In the genomic region with DNA sequence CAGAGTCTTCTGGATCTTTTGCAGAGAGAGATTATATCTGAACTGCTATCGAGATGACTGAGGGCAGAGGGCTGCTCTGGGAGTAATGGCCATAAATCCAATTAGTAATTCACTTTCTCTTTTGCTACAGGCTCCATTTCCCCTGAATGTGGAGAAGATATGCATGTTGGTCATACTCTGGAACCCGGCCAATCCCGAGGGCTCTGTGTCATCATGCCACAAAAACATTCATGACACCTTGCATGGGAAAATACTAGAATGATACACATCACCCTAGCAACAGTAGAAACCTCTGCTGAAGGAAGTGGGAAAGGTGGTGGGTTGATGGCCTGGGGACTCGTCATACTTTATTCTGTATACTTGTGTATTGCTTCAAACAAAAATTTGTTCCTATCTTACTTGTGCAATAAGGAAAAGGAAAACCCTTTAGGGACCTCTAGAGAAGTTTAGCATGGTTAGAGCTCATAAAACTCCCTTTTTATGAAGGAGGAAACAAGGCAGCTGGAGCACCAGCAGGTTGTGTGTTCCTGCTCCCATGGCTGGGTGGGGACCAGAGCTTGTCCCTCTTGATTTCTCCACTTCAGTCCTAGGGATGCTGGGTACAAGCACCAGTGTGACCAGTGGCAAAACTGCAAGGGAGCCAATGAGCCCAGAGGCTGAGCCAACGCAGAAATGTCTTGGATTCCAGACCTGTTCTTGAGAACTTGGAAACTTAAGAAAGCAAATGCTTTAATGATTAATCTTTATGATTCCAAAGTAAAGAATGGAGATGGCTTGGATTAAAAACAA, we compare ENCODE assay signal across 10 cellular contexts. TPM values are rescaled to one million over a fixed set of nuclear protein-coding genes. Genes with fewer than 3 reads are reported as not detected.
DNase-seq lines count a peak whose midpoint lies in the region; ATAC-seq and TF ChIP-seq lines count a peak whose summit lies in the region.
"Had no signal": no experiment of that assay in that cellular context is flagged by ENCODE, and none has a peak within 500 bp of the region (broad histone marks: within the 10 kb centered on the region; RNA-seq: fewer than 3 reads in every experiment).

No MANE protein-coding gene starts in this region.

- ATAC-seq in activated naive CD4-positive, alpha-beta T cell treated with anti-CD3 and anti-CD28 coated beads, Interleukin-2, amount 50 U/mL, for 72 hours = peak; percentile 33 to 40
- peak; percentile 21 for ATAC-seq in thoracic aorta (ENCODE audit: insufficient number of reproducible peaks, low FRiP score, low read depth)

- no peaks in the 10 kb centered on the region for H3K9me2 ChIP-seq in hepatocyte (replicated peaks; ENCODE audit: insufficient read depth)

- H3K36me3 ChIP-seq in hepatocyte (replicated peaks; ENCODE audit: insufficient read depth, low read depth) (no peaks in the 10 kb centered on the region), thoracic aorta (no peaks in the 10 kb centered on the region)
- H3K36me3 ChIP-seq: vagina had no signal

- intact Hi-C loops in head of caudate nucleus (cut with DNase I) = no loop called here

- H3K36me3 Mint-ChIP-seq in activated naive CD4-positive, alpha-beta T cell treated with anti-CD3 and anti-CD28 coated beads, Interleukin-2, amount 50 U/mL, for 72 hours = no peaks in the 10 kb centered on the region

- H3K27ac Mint-ChIP-seq in activated naive CD4-positive, alpha-beta T cell treated with anti-CD3 and anti-CD28 coated beads, Interleukin-2, amount 50 U/mL, for 72 hours = no peak overlapping the region

- H3K4me1 ChIP-seq in hepatocyte (ENCODE audit: insufficient read depth) (peaks cover 6% of the 10 kb centered on the region), thoracic aorta (ENCODE audit: control insufficient read depth in 1 of 2, low read depth in 2 of 2) (peaks cover 11 to 32% of the 10 kb centered on the region in 2 donors)
- H3K4me1 ChIP-seq: vagina had no signal

- 53% methylated on average over 5 of the region's 5 CpGs for WGBS in hepatocyte (ENCODE audit: low lambda C conversion rate, missing lambda C conversion rate)

- TF ChIP-seq CTCF in hepatocyte (IDR thresholded peaks at IDR 0.05; ENCODE audit: poor library complexity) = no peak
- no peak for TF ChIP-seq CTCF in thoracic aorta (IDR thresholded peaks at IDR 0.05)

- peaks cover 11 to 18% of the 10 kb centered on the region in 2 donors for H3K9me3 Mint-ChIP-seq in activated naive CD4-positive, alpha-beta T cell treated with anti-CD3 and anti-CD28 coated beads, Interleukin-2, amount 50 U/mL, for 72 hours

- no peak overlapping the region for H2AFZ ChIP-seq in hepatocyte

- peak overlapping the region; percentile 14 for H3K4me2 ChIP-seq in hepatocyte

- DNase-seq in activated naive CD4-positive, alpha-beta T cell treated with anti-CD3 and anti-CD28 coated beads, Interleukin-2, amount 50 U/mL, for 72 hours (ENCODE audit: low spot score in 2 of 2) = no peak
- no peak for DNase-seq in activated naive CD4-positive, alpha-beta T cell treated with anti-CD3 and anti-CD28 coated beads, Interleukin-2, amount 50 U/mL, for 16 hours
- DNase-seq in activated CD8-positive, alpha-beta memory T cell treated with anti-CD3 and anti-CD28 coated beads, Interleukin-2, amount 50 U/mL, for 4 hours = peak; percentile 61
- peak; percentile 65 for DNase-seq in hepatocyte (ENCODE audit: low spot score)
- DNase-seq in thoracic aorta (ENCODE audit: low spot score) = peak; percentile 19
- no peak for DNase-seq in DMS 273 treated with DMSO at 0.1 percent for 48 hours (lab: John Stamatoyannopoulos, UW)
- no peak for DNase-seq in NCI-H2171 (lab: John Stamatoyannopoulos, UW)
- DNase-seq in head of caudate nucleus = no peak

- H3K4me3 ChIP-seq in hepatocyte (no peak overlapping the region), thoracic aorta (no peak overlapping the region)
- H3K4me3 ChIP-seq: vagina had no signal

- no peaks in the 10 kb centered on the region for H3K27me3 ChIP-seq in hepatocyte
- H3K27me3 ChIP-seq in thoracic aorta (replicated peaks; ENCODE audit: insufficient read depth) = no peaks in the 10 kb centered on the region
- H3K27me3 ChIP-seq: vagina had no signal

- H3K27ac ChIP-seq in hepatocyte (peak overlapping the region; percentile 51), thoracic aorta (peak overlapping the region; percentile 0 to 65)
- H3K27ac ChIP-seq: vagina, VCaP had no signal

- no peaks in the 10 kb centered on the region for H3K79me2 ChIP-seq in hepatocyte

- H3K9me3 ChIP-seq in hepatocyte (ENCODE audit: low read depth) (no peaks in the 10 kb centered on the region), thoracic aorta (no peaks in the 10 kb centered on the region)
- H3K9me3 ChIP-seq: vagina had no signal

- H4K20me1 ChIP-seq in hepatocyte (ENCODE audit: insufficient read depth, poor library complexity, severe bottlenecking) = no peaks in the 10 kb centered on the region

RNA-seq across cellular contexts. Expression of a gene that starts 25.9 kb away (rescaled TPM):
- total RNA-seq in activated naive CD4-positive, alpha-beta T cell treated with anti-CD3 and anti-CD28 coated beads, Interleukin-2, amount 50 U/mL, for 72 hours = not detected
- 0.12 and 0.47 TPM in 2 replicates for total RNA-seq in hepatocyte
- polyA plus RNA-seq in hepatocyte = 0.60 TPM in 1 of 2 replicates, not detected in the other
- not detected for total RNA-seq in thoracic aorta
- total RNA-seq: vagina had no signal

Comparison
In these comparisons a context has a peak if more than half of its experiments do, and no peak if none do; other contexts are left out.
1. DNase-seq: peak in activated CD8-positive, alpha-beta memory T cell treated with anti-CD3 and anti-CD28 coated beads, Interleukin-2, amount 50 U/mL, for 4 hours (single experiment), hepatocyte (single experiment) and thoracic aorta (single experiment); none in activated naive CD4-positive, alpha-beta T cell treated with anti-CD3 and anti-CD28 coated beads, Interleukin-2, amount 50 U/mL, for 72 hours (0 of 2), activated naive CD4-positive, alpha-beta T cell treated with anti-CD3 and anti-CD28 coated beads, Interleukin-2, amount 50 U/mL, for 16 hours (single experiment), DMS 273 treated with DMSO at 0.1 percent for 48 hours (single experiment), NCI-H2171 (single experiment) and head of caudate nucleus (0 of 42).